ENCODE assay signal across 12 cellular contexts in the genomic region with DNA sequence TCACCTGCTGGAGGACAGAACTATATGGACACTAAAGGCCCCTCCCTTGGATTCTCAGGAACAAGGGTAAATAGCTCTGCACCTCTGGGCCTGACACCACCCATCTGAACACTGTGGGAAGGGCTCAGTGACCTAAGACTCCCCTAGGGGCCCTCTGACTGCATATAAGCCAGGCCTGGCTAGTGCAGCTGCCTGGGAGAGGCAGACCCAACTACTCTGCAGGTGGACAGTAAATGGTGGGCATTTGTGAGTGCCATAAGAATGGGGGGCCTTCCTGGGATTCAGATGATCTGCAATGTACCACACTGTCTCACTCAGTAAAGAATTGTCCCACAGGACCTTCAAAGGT. TPM values are rescaled to one million over a fixed set of nuclear protein-coding genes. Genes with fewer than 3 reads are reported as not detected.
DNase-seq lines count a peak whose midpoint lies in the region; ATAC-seq and TF ChIP-seq lines count a peak whose summit lies in the region.
"Had no signal": no experiment of that assay in that cellular context is flagged by ENCODE, and none has a peak within 500 bp of the region (broad histone marks: within the 10 kb centered on the region; RNA-seq: fewer than 3 reads in every experiment).

No MANE protein-coding gene starts in this region.

- no peak overlapping the region for H3K4me3 Mint-ChIP-seq in stimulated activated memory B cell treated with anti-CD40 and anti-IgM and Interleukin-4, amounts not matched to agents 10 μg/mL and 1 μg/mL and 100 μg/mL, for 72 hours
- no peak overlapping the region for H3K4me3 Mint-ChIP-seq in H9
- H3K4me3 Mint-ChIP-seq: dendritic cell treated with granulocyte-macrophage colony-stimulating factor and Interleukin-4, amounts not matched to agents 40 ng/mL and 50 ng/mL, for 4 days had no signal

- H3K27me3 Mint-ChIP-seq in stimulated activated memory B cell treated with anti-CD40 and anti-IgM and Interleukin-4, amounts not matched to agents 10 μg/mL and 1 μg/mL and 100 μg/mL, for 72 hours = no peaks in the 10 kb centered on the region
- H3K27me3 Mint-ChIP-seq in H9 (ENCODE audit: low read depth) = no peaks in the 10 kb centered on the region; the same call in 1 of the 2 replicates
- H3K27me3 Mint-ChIP-seq: dendritic cell treated with granulocyte-macrophage colony-stimulating factor and Interleukin-4, amounts not matched to agents 40 ng/mL and 50 ng/mL, for 4 days had no signal

- H3K27me3 ChIP-seq in H9 (ENCODE audit: insufficient read depth, low read length) = no peaks in the 10 kb centered on the region
- H3K27me3 ChIP-seq: sigmoid colon had no signal

- no peak overlapping the region for H3K4ac ChIP-seq in H9 (ENCODE audit: low read depth, low read length)

- no peaks in the 10 kb centered on the region for H3K9me3 ChIP-seq in H9 (ENCODE audit: control insufficient read depth, low read depth, low read length)
- H3K9me3 ChIP-seq: sigmoid colon had no signal

- H4K91ac ChIP-seq in H9 (ENCODE audit: insufficient read length, low read depth, low read length) = no peak overlapping the region

- peaks cover 22% of the 10 kb centered on the region for H3K36me3 Mint-ChIP-seq in stimulated activated memory B cell treated with anti-CD40 and anti-IgM and Interleukin-4, amounts not matched to agents 10 μg/mL and 1 μg/mL and 100 μg/mL, for 72 hours
- H3K36me3 Mint-ChIP-seq in H9 (ENCODE audit: insufficient read depth in 1 of 3, low read depth in 3 of 3) = no peaks in the 10 kb centered on the region

- no peaks in the 10 kb centered on the region for H3K4me1 ChIP-seq in H9 (ENCODE audit: insufficient read depth, low read length)

- H3K23ac ChIP-seq in H9 (ENCODE audit: insufficient read length, low read depth, low read length) = no peak overlapping the region

- no peak for TF ChIP-seq CTCF in H9 (conservative IDR thresholded peaks at IDR 0.05)

- H3K27ac Mint-ChIP-seq in stimulated activated memory B cell treated with anti-CD40 and anti-IgM and Interleukin-4, amounts not matched to agents 10 μg/mL and 1 μg/mL and 100 μg/mL, for 72 hours = peak overlapping the region; percentile 96
- H3K27ac Mint-ChIP-seq in H9 = no peak overlapping the region

- no peak overlapping the region for H3K18ac ChIP-seq in H9 (ENCODE audit: insufficient read length, low read depth, low read length)

- no peak overlapping the region for H2AFZ ChIP-seq in H9 (ENCODE audit: low read length)
- H2AFZ ChIP-seq: GM23248 had no signal

- H2AK5ac ChIP-seq in H9 (ENCODE audit: insufficient read length, low read length) = no peak overlapping the region

- H2BK120ac ChIP-seq in H9 (ENCODE audit: low read depth, low read length, poor library complexity, severe bottlenecking) = no peak overlapping the region

- H3K4me1 Mint-ChIP-seq in stimulated activated memory B cell treated with anti-CD40 and anti-IgM and Interleukin-4, amounts not matched to agents 10 μg/mL and 1 μg/mL and 100 μg/mL, for 72 hours = peaks cover 85% of the 10 kb centered on the region
- H3K4me1 Mint-ChIP-seq in H9 = peaks cover 0 to under 1% of the 10 kb centered on the region in 2 experiments; a peak in 1 of 4 replicates

- no peak overlapping the region for H2BK20ac ChIP-seq in H9 (ENCODE audit: low read depth, low read length, poor library complexity, severe bottlenecking)

- peak; percentile 65 for DNase-seq in activated CD8-positive, alpha-beta memory T cell treated with anti-CD3 and anti-CD28 coated beads for 24 hours
- no peak for DNase-seq in activated CD8-positive, alpha-beta memory T cell treated with anti-CD3 and anti-CD28 coated beads, Interleukin-2, amount 50 U/mL, for 48 hours
- no peak for DNase-seq in NCI-H226
- DNase-seq in H9 = no peak
- no peak for DNase-seq in cardiac septum (ENCODE audit: low spot score)
- DNase-seq: GM23248, NCI-H187 treated with DMSO at 0.1 percent for 48 hours, sigmoid colon had no signal

- H3K56ac ChIP-seq in H9 (ENCODE audit: insufficient read length, low read depth, low read length) = no peak overlapping the region

- no peak overlapping the region for H2BK12ac ChIP-seq in H9 (ENCODE audit: insufficient read length, low read depth, low read length)

- intact Hi-C loops in cardiac septum (cut with DNase I) = loop anchor here (5.0 kb wide), 1 partner anchor 78 kb away; no protein-coding TSS in a partner anchor

- ATAC-seq in HG02623 (IDR thresholded peaks at IDR 0.05; ENCODE audit: unreplicated experiment) (peak; percentile 32), HG03575 (IDR thresholded peaks at IDR 0.05; ENCODE audit: extremely low read depth, insufficient number of reproducible peaks, low FRiP score, unreplicated experiment) (peak; percentile 22)
- ATAC-seq in stimulated activated memory B cell treated with anti-CD40 and anti-IgM and Interleukin-4, amounts not matched to agents 10 μg/mL and 1 μg/mL and 100 μg/mL, for 72 hours = peak; percentile 83

- H3K9me3 Mint-ChIP-seq in stimulated activated memory B cell treated with anti-CD40 and anti-IgM and Interleukin-4, amounts not matched to agents 10 μg/mL and 1 μg/mL and 100 μg/mL, for 72 hours = no peaks in the 10 kb centered on the region
- no peaks in the 10 kb centered on the region for H3K9me3 Mint-ChIP-seq in H9
- H3K9me3 Mint-ChIP-seq: dendritic cell treated with granulocyte-macrophage colony-stimulating factor and Interleukin-4, amounts not matched to agents 40 ng/mL and 50 ng/mL, for 4 days had no signal

- H3K27ac ChIP-seq in H9 (ENCODE audit: insufficient read length, low read depth, low read length) = no peak overlapping the region

- H4K20me1 ChIP-seq in H9 (ENCODE audit: control insufficient read depth, insufficient read depth, insufficient read length) = no peaks in the 10 kb centered on the region

- no peak overlapping the region for H4K5ac ChIP-seq in H9 (ENCODE audit: insufficient read length, low read depth, low read length)

- no peaks in the 10 kb centered on the region for H3K79me2 ChIP-seq in H9 (ENCODE audit: insufficient read depth, low read length)

- H2BK15ac ChIP-seq in H9 (ENCODE audit: low read depth, low read length) = no peak overlapping the region

- no peak overlapping the region for H3K14ac ChIP-seq in H9 (ENCODE audit: insufficient read depth, low read length)

- no peaks in the 10 kb centered on the region for H3K79me1 ChIP-seq in H9 (ENCODE audit: insufficient read depth, low read depth, low read length, poor library complexity, severe bottlenecking)

- no peak overlapping the region for H3K4me2 ChIP-seq in H9 (ENCODE audit: insufficient read depth, insufficient read length, low read length)

- no peak overlapping the region for H3K9ac ChIP-seq in H9 (ENCODE audit: extremely low read depth, insufficient read length, low read length)

- no peaks in the 10 kb centered on the region for H3K23me2 ChIP-seq in H9 (ENCODE audit: insufficient read length, low read depth, low read length, poor library complexity, severe bottlenecking)

- no peak overlapping the region for H2BK5ac ChIP-seq in H9 (ENCODE audit: insufficient read length, low read length)

- H3T11ph ChIP-seq in H9 (ENCODE audit: low read length) = no peak overlapping the region

- H4K8ac ChIP-seq in H9 (replicated peaks; ENCODE audit: insufficient read length, low read depth, low read length) = no peak overlapping the region

RNA-seq across cellular contexts. Expression of gene WIPF1, which starts 11.2 kb away (rescaled TPM):
- total RNA-seq in H9 (2021) (5.1 and 6.2 TPM in 2 replicates), cardiac septum (20.9 TPM)

Comparison
In these comparisons a context has a peak if more than half of its experiments do, and no peak if none do; other contexts are left out.
1. ATAC-seq: peak in every context shown above with its lines; median percentile 83 in stimulated activated memory B cell treated with anti-CD40 and anti-IgM and Interleukin-4, amounts not matched to agents 10 μg/mL and 1 μg/mL and 100 μg/mL, for 72 hours; 32 in HG02623; 22 in HG03575.